ENCODE assay signal across 2 cellular contexts in the genomic region with DNA sequence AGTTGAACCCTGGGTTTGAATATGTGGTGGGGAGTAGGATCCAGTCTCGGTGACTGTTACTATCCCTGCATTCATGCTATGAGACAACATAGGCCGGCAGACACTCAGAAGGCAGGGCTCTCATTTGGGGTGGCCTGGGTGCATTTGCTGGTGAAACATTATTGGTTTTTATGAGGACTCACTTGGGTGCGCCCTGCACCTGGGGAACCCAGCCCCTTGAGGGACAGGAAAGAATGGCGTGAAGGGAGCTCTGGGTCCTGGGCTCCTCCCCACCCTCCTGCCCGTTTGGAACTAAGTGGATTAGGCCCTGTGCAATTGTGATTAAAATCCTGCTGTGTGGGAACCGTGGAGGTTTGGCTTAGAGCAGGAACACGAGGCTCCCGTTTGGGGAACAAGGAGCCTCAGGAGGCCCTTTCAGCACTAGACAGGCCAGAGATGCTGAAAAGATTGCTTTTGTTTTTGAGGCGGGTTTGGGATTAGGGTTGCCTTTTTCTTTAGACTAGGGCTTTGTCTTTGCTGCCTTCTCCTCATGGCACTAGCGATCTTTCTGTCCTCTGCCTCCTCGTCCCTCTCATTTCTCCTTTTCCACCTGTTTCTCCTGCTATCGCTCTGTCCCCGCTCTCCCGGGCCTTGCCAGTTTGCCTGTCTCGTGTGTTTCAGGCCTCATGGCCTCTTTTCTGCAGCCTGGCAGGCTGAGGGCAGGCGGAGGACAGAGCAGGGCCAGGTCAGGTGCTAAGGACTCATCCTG.
TF ChIP-seq lines count a peak whose summit lies in the region.

No MANE protein-coding gene starts in this region.

TF ChIP-seq in H1, 55 proteins besides CTCF, POLR2A, EP300 and RAD21:
- TF ChIP-seq MAFK (IDR thresholded peaks at IDR 0.05; ENCODE audit: low read depth, low read length) (no peak), POU5F1 (IDR thresholded peaks at IDR 0.05; ENCODE audit: low read depth, low read length) (no peak), ATF2 (IDR thresholded peaks at IDR 0.05; ENCODE audit: low read length) (no peak), BRCA1 (IDR thresholded peaks at IDR 0.05; ENCODE audit: low read depth, low read length) (no peak), TAF7 (optimal IDR thresholded peaks at IDR 0.05; ENCODE audit: borderline replicate concordance, low read depth, low read length) (no peak), RBBP5 (IDR thresholded peaks at IDR 0.05; ENCODE audit: borderline replicate concordance, low read depth, low read length) (no peak), BACH1 (IDR thresholded peaks at IDR 0.05; ENCODE audit: low read length) (no peak), E2F6 (IDR thresholded peaks at IDR 0.05) (no peak), NRF1 (IDR thresholded peaks at IDR 0.05; ENCODE audit: low read depth, low read length) (no peak), CTBP2 (IDR thresholded peaks at IDR 0.05; ENCODE audit: borderline replicate concordance, insufficient read depth, insufficient read length, low read length) (no peak), SRF (IDR thresholded peaks at IDR 0.05; ENCODE audit: low read depth, low read length) (no peak), SUZ12 (IDR thresholded peaks at IDR 0.05; ENCODE audit: low read length) (no peak), GABPA (IDR thresholded peaks at IDR 0.05; ENCODE audit: borderline replicate concordance, insufficient read depth, low read length) (no peak), TEAD4 (IDR thresholded peaks at IDR 0.05; ENCODE audit: low read depth, low read length) (no peak), SAP30 (IDR thresholded peaks at IDR 0.05; ENCODE audit: insufficient read depth, insufficient replicate concordance, low read length) (no peak), RNF2 (IDR thresholded peaks at IDR 0.05; ENCODE audit: borderline replicate concordance, low read depth, low read length, missing control alignments, poor library complexity, severe bottlenecking) (no peak), GTF2F1 (IDR thresholded peaks at IDR 0.05; ENCODE audit: borderline replicate concordance, low read depth, low read length) (no peak), EZH2 (IDR thresholded peaks at IDR 0.05; ENCODE audit: low read depth, low read length, severe bottlenecking) (no peak), CHD2 (IDR thresholded peaks at IDR 0.05; ENCODE audit: low read length) (no peak), ZNF274 (IDR thresholded peaks at IDR 0.05; ENCODE audit: borderline replicate concordance, extremely low read depth, low read length) (no peak)

TF ChIP-seq in HEK293T, 16 proteins besides CTCF, POLR2A, EP300 and RAD21:
- TF ChIP-seq FOXM1 (IDR thresholded peaks at IDR 0.05; ENCODE audit: borderline replicate concordance) (no peak), SUZ12 (IDR thresholded peaks at IDR 0.05) (no peak), ARNT (IDR thresholded peaks at IDR 0.05) (no peak), FOXK2 (IDR thresholded peaks at IDR 0.05) (no peak), LEF1 (IDR thresholded peaks at IDR 0.05; ENCODE audit: borderline replicate concordance) (no peak), FOXA1 (IDR thresholded peaks at IDR 0.05) (no peak), ZNF384 (IDR thresholded peaks at IDR 0.05) (no peak)
